ENCODE assay signal across 14 cellular contexts in the genomic region with DNA sequence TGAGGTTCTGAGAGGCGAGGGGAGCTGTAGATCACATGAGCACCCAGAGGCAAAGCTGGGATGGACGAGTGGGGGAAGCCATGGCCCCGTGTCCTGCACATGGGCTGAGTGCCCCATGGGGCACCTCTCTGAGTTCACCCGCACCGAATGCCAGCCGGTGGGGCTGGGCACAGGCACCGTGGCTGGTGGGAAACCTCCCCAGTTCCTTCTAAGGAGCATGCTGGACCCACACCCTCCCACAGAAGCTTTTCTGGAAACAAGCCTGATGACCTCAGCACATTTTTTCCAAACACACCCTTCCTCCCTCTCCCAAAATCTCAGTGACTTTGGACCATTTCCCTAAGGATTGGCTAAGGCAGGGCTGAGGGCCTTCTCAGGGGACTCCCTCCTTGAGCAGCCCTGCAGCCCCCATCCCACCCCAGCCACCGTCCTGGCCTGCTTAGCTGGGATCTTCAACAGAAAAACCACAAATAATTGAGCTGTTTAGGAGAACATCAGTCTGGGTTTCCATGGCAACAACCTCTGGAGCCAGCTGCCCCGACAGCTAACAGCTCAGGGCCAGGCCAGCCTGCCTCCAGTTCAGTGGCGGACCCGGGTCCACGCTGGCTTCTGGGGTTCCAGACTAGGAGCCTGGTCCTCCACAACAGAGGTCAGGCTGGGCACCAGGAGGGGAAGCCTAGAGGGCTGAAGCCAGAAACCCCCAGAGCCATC. TPM values are rescaled to one million over a fixed set of nuclear protein-coding genes. Genes with fewer than 3 reads are reported as not detected.
DNase-seq lines count a peak whose midpoint lies in the region; ATAC-seq and TF ChIP-seq lines count a peak whose summit lies in the region.
"Had no signal": no experiment of that assay in that cellular context is flagged by ENCODE, and none has a peak within 500 bp of the region (broad histone marks: within the 10 kb centered on the region; RNA-seq: fewer than 3 reads in every experiment).

No MANE protein-coding gene starts in this region.

- H3K27me3 Mint-ChIP-seq in T-helper 2 cell treated with Interferon-gamma antibody and Interleukin-4, amounts not matched to agents 5 μg/mL and 100 μg/mL, for 36 hours (ENCODE audit: low read depth): peaks cover 7% of the 10 kb centered on the region

- H3K9me3 ChIP-seq in sigmoid colon: peaks cover 0 to 6% (median 2%) of the 10 kb centered on the region in 4 donors

- CTCF ChIA-PET in HEK293T (lab: Yijun Ruan, JAX): no interaction called here

- H3K36me3 Mint-ChIP-seq in T-helper 2 cell treated with Interferon-gamma antibody and Interleukin-4, amounts not matched to agents 5 μg/mL and 100 μg/mL, for 36 hours (ENCODE audit: low read depth): no peaks in the 10 kb centered on the region

- H3K36me3 ChIP-seq in sigmoid colon: no peaks in the 10 kb centered on the region

- no peak for TF ChIP-seq EP300 in sigmoid colon (IDR thresholded peaks at IDR 0.05)

- H3K4me3 ChIP-seq in astrocyte of the cerebellum (ENCODE audit: low read depth, low read length) (no peak overlapping the region), sigmoid colon (no peak overlapping the region)

- no peak for TF ChIP-seq POLR2A in sigmoid colon (IDR thresholded peaks at IDR 0.05)

- intact Hi-C loops in left cardiac atrium (cut with DNase I): no loop called here
- intact Hi-C loops in sigmoid colon (cut with DNase I): no loop called here

- H3K27ac ChIP-seq in sigmoid colon: peak overlapping the region in 3 of 4 donors; percentile 20 to 34 (median 20)

- H3K27me3 ChIP-seq in sigmoid colon: no peaks in the 10 kb centered on the region

- peak; percentile 64 to 76 for ATAC-seq in left cardiac atrium
- ATAC-seq: natural killer cell had no signal

- no peaks in the 10 kb centered on the region for H3K4me1 Mint-ChIP-seq in T-helper 2 cell treated with Interferon-gamma antibody and Interleukin-4, amounts not matched to agents 5 μg/mL and 100 μg/mL, for 36 hours (ENCODE audit: low read depth)

- 50 to 63% methylated on average over 12 of the region's 12 CpGs for WGBS in sigmoid colon, 2 donors

- no peak overlapping the region for H3K27ac Mint-ChIP-seq in T-helper 2 cell treated with Interferon-gamma antibody and Interleukin-4, amounts not matched to agents 5 μg/mL and 100 μg/mL, for 36 hours
- H3K27ac Mint-ChIP-seq: natural killer cell had no signal

- in situ Hi-C loops in astrocyte of the cerebellum (cut with HindIII; ENCODE audit: low sequenced_read_pairs): loop anchor here (10.0 kb wide), 2 partner anchors 79 to 149 kb away; no protein-coding TSS in a partner anchor

- H3K9me3 Mint-ChIP-seq in T-helper 2 cell treated with Interferon-gamma antibody and Interleukin-4, amounts not matched to agents 5 μg/mL and 100 μg/mL, for 36 hours: no peaks in the 10 kb centered on the region
- H3K9me3 Mint-ChIP-seq: natural killer cell had no signal

- H3K4me3 Mint-ChIP-seq in T-helper 2 cell treated with Interferon-gamma antibody and Interleukin-4, amounts not matched to agents 5 μg/mL and 100 μg/mL, for 36 hours: no peak overlapping the region
- H3K4me3 Mint-ChIP-seq: natural killer cell had no signal

- TF ChIP-seq CTCF in astrocyte of the cerebellum (IDR thresholded peaks at IDR 0.05; ENCODE audit: low read depth, low read length, missing control alignments) (no peak), sigmoid colon (IDR thresholded peaks at IDR 0.05) (no peak)

- H3K4me1 ChIP-seq in sigmoid colon: peaks cover 0 to 17% (median 12%) of the 10 kb centered on the region in 4 donors

- POLR2A ChIA-PET in HEK293T (lab: Yijun Ruan, JAX): no interaction called here

- DNase-seq in GM04503 (ENCODE audit: low read depth) (peak; percentile 52), astrocyte of the cerebellum (ENCODE audit: low read depth) (peak; percentile 60), left cardiac atrium (peak; percentile 67), sigmoid colon (no peak), NCI-H774 (lab: John Stamatoyannopoulos, UW) (no peak), HEK293T (ENCODE audit: extremely low spot score) (no peak), H4 (ENCODE audit: low spot score) (no peak)
- DNase-seq in T-helper 2 cell treated with Interferon-gamma antibody and Interleukin-4, amounts not matched to agents 5 μg/mL and 100 μg/mL, for 36 hours (ENCODE audit: low spot score): no peak
- DNase-seq: DND-41, hippocampal formation, natural killer cell, NCI-H345 had no signal

TF ChIP-seq in HEK293T, 16 proteins besides CTCF, POLR2A, EP300 and RAD21:
- no peak for TF ChIP-seq LEF1 (IDR thresholded peaks at IDR 0.05; ENCODE audit: borderline replicate concordance)
- no peak for TF ChIP-seq SP1 (IDR thresholded peaks at IDR 0.05)
- TF ChIP-seq SUZ12 (IDR thresholded peaks at IDR 0.05): no peak
- no peak for TF ChIP-seq HDGF (IDR thresholded peaks at IDR 0.05; ENCODE audit: borderline replicate concordance)
- TF ChIP-seq BHLHE40 (IDR thresholded peaks at IDR 0.05; ENCODE audit: borderline replicate concordance): no peak
- no peak for TF ChIP-seq L3MBTL2 (conservative IDR thresholded peaks at IDR 0.05)
- TF ChIP-seq FOXA1 (IDR thresholded peaks at IDR 0.05): no peak
- no peak for TF ChIP-seq ZNF384 (IDR thresholded peaks at IDR 0.05)
- TF ChIP-seq ARNT (IDR thresholded peaks at IDR 0.05): no peak
- no peak for TF ChIP-seq NFRKB (IDR thresholded peaks at IDR 0.05)
- no peak for TF ChIP-seq ELF4 (IDR thresholded peaks at IDR 0.05)
- TF ChIP-seq FOXK2 (IDR thresholded peaks at IDR 0.05): no peak
- TF ChIP-seq, protein P1, sequence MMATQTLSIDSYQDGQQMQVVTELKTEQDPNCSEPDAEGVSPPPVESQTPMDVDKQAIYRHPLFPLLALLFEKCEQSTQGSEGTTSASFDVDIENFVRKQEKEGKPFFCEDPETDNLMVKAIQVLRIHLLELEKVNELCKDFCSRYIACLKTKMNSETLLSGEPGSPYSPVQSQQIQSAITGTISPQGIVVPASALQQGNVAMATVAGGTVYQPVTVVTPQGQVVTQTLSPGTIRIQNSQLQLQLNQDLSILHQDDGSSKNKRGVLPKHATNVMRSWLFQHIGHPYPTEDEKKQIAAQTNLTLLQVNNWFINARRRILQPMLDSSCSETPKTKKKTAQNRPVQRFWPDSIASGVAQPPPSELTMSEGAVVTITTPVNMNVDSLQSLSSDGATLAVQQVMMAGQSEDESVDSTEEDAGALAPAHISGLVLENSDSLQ (IDR thresholded peaks at IDR 0.05): no peak
- no peak for TF ChIP-seq TARDBP (IDR thresholded peaks at IDR 0.05)
- TF ChIP-seq FOXM1 (IDR thresholded peaks at IDR 0.05; ENCODE audit: borderline replicate concordance): no peak
- no peak for TF ChIP-seq CTBP1 (IDR thresholded peaks at IDR 0.05; ENCODE audit: borderline replicate concordance)

RNA-seq across cellular contexts. Expression of a gene that starts 18.1 kb away (rescaled TPM):
- total RNA-seq in left cardiac atrium (under 1 TPM in 1 of 2 donors, not detected in 1; 0.06 TPM), sigmoid colon (under 1 TPM in 1 of 4 donors, not detected in 3; 0.36 TPM)
- not detected for polyA plus RNA-seq in sigmoid colon
- not detected in 2 replicates for total RNA-seq in H4 (2014; rRNA removed; shearing (Covaris generic))
- total RNA-seq: activated CD8-positive, alpha-beta memory T cell treated with anti-CD3 and anti-CD28 coated beads for 36 hours; natural killer cell; ureter had no signal

Comparison
In these comparisons a context has a peak if more than half of its experiments do, and no peak if none do; other contexts are left out.
1. DNase-seq: peak in GM04503 (single experiment), astrocyte of the cerebellum (single experiment) and left cardiac atrium (single experiment); none in sigmoid colon (single experiment), NCI-H774 (single experiment), HEK293T (single experiment), H4 (single experiment) and T-helper 2 cell treated with Interferon-gamma antibody and Interleukin-4, amounts not matched to agents 5 μg/mL and 100 μg/mL, for 36 hours (single experiment).